ENCODE assay signal across 2 cellular contexts in the genomic region with DNA sequence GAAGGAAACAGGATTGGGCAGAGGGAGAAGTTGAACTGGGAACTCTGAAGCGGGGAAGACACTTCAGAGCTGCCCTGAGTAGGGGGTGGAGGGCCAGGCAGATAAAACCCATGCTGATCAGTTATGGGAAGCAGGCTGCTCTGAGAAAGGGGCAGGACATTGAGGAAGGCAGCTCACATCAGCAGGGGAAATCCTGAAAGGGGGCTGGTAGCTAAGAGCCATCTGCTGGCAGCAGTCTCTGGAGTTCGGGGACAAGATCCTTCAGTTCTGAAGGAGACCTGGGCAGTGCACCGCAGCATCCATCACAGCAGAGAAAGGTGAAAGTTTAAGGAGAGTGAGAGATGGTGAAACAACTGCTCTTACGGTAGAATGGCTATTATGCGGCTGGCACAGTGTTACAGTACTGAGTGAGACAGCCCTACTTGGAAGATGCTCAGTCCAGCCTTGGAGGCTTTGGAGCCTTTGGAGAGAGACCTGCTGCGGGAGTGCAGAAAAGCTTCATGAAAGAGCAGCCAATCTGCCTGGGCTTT.
TF ChIP-seq lines count a peak whose summit lies in the region.

No MANE protein-coding gene starts in this region.

TF ChIP-seq in H1, 55 proteins besides CTCF, POLR2A, EP300 and RAD21:
- TF ChIP-seq CHD1 (IDR thresholded peaks at IDR 0.05; ENCODE audit: low read depth, low read length) (no peak), ATF2 (IDR thresholded peaks at IDR 0.05; ENCODE audit: low read length) (no peak), CREB1 (IDR thresholded peaks at IDR 0.05) (no peak), TBP (IDR thresholded peaks at IDR 0.05; ENCODE audit: low read depth, low read length) (peak; percentile 42; the same call in 1 of the 2 replicates)

TF ChIP-seq in HepG2, 621 proteins besides CTCF, POLR2A, EP300 and RAD21:
- TF ChIP-seq ZNF205 (CRISPR knock-in tag; IDR thresholded peaks at IDR 0.05), result no peak
- no peak for TF ChIP-seq ZNF33B (CRISPR knock-in tag; IDR thresholded peaks at IDR 0.05)
- TF ChIP-seq SMAD1 (CRISPR knock-in tag; IDR thresholded peaks at IDR 0.05; ENCODE audit: borderline replicate concordance, low read depth), result no peak
- TF ChIP-seq ZNF264 (CRISPR knock-in tag; IDR thresholded peaks at IDR 0.05), result no peak
- TF ChIP-seq, protein P1, sequence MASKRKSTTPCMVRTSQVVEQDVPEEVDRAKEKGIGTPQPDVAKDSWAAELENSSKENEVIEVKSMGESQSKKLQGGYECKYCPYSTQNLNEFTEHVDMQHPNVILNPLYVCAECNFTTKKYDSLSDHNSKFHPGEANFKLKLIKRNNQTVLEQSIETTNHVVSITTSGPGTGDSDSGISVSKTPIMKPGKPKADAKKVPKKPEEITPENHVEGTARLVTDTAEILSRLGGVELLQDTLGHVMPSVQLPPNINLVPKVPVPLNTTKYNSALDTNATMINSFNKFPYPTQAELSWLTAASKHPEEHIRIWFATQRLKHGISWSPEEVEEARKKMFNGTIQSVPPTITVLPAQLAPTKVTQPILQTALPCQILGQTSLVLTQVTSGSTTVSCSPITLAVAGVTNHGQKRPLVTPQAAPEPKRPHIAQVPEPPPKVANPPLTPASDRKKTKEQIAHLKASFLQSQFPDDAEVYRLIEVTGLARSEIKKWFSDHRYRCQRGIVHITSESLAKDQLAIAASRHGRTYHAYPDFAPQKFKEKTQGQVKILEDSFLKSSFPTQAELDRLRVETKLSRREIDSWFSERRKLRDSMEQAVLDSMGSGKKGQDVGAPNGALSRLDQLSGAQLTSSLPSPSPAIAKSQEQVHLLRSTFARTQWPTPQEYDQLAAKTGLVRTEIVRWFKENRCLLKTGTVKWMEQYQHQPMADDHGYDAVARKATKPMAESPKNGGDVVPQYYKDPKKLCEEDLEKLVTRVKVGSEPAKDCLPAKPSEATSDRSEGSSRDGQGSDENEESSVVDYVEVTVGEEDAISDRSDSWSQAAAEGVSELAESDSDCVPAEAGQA (IDR thresholded peaks at IDR 0.05; ENCODE audit: low read depth), result no peak
- TF ChIP-seq, protein P1 (CRISPR knock-in tag; IDR thresholded peaks at IDR 0.05; ENCODE audit: borderline replicate concordance), result no peak
- TF ChIP-seq FIP1L1 (IDR thresholded peaks at IDR 0.05; ENCODE audit: borderline replicate concordance, insufficient read depth, low read depth, low read length), result no peak
- TF ChIP-seq HCFC1 (IDR thresholded peaks at IDR 0.05; ENCODE audit: low read depth, low read length), result no peak
- TF ChIP-seq ZNF749 (CRISPR knock-in tag; IDR thresholded peaks at IDR 0.05; ENCODE audit: borderline replicate concordance), result no peak
- TF ChIP-seq ZNF850 (CRISPR knock-in tag; conservative IDR thresholded peaks at IDR 0.05), result no peak
- TF ChIP-seq SATB2 (CRISPR knock-in tag; IDR thresholded peaks at IDR 0.05), result no peak
